ENCODE assay signal across 8 cellular contexts in genomic region chr15:80988148-80988796, GRCh38. TPM values are rescaled to one million over a fixed set of nuclear protein-coding genes. Genes with fewer than 3 reads are reported as not detected.
DNase-seq lines count a peak whose midpoint lies in the region; ATAC-seq and TF ChIP-seq lines count a peak whose summit lies in the region.

No MANE protein-coding gene starts in this region.

- H3K4me2 ChIP-seq in PC-9 = peak overlapping the region; percentile 89

- H3K9me3 ChIP-seq in Caco-2 (no peaks in the 10 kb centered on the region), PC-9 (ENCODE audit: insufficient read depth, low read depth) (no peaks in the 10 kb centered on the region)

- H3K4me3 ChIP-seq in Caco-2 (ENCODE audit: low read depth, low read length) = peak overlapping the region; percentile 94
- H3K4me3 ChIP-seq in PC-9 = peak overlapping the region; percentile 87
- peak overlapping the region; percentile 93 for H3K4me3 ChIP-seq in epithelial cell of proximal tubule (ENCODE audit: low read depth, low read length)

- no peak overlapping the region for H2AFZ ChIP-seq in PC-9

- DNase-seq in Caco-2 (no peak), PC-9 (no peak), epithelial cell of proximal tubule (ENCODE audit: low read depth) (no peak), osteocyte (ENCODE audit: extremely low spot score, unreplicated experiment) (no peak), NCI-H748 (lab: John Stamatoyannopoulos, UW; ENCODE audit: unreplicated experiment) (no peak)
- DNase-seq in stimulated activated CD8-positive, alpha-beta memory T cell treated with anti-CD3 and anti-CD28 coated beads, Interleukin-4, amount 100 ng/mL, for 48 hours = no peak

- H3K36me3 Mint-ChIP-seq in Caco-2 (ENCODE audit: insufficient read depth, unreplicated experiment) (peaks cover 5% of the 10 kb centered on the region), osteocyte (ENCODE audit: unreplicated experiment) (peaks cover 2% of the 10 kb centered on the region)

- TF ChIP-seq CTCF in Caco-2 (IDR thresholded peaks at IDR 0.05; ENCODE audit: insufficient read depth in 1 of 2, low read depth in 1 of 2, low read length in 1 of 2, severe bottlenecking in 1 of 2, unreplicated experiment in 1 of 2) = no peak
- TF ChIP-seq CTCF in PC-9 (conservative IDR thresholded peaks at IDR 0.05) = no peak
- no peak for TF ChIP-seq CTCF in epithelial cell of proximal tubule (conservative IDR thresholded peaks at IDR 0.05; ENCODE audit: low read depth, low read length)
- TF ChIP-seq CTCF in osteocyte (IDR thresholded peaks at IDR 0.05) = no peak

- POLR2A ChIA-PET in Caco-2 (lab: Charles Lee) = no interaction called here
- POLR2A ChIA-PET in PC-9 (lab: Charles Lee; ENCODE audit: unreplicated experiment) = interaction anchor here (0.5 to 0.6 kb wide), 3 partner anchors 13 to 411 kb away, joined by 4 to 20 read pairs (median 5); no protein-coding TSS in a partner anchor

- H3K27ac Mint-ChIP-seq in Caco-2 (ENCODE audit: unreplicated experiment) = no peak overlapping the region
- H3K27ac Mint-ChIP-seq in osteocyte (ENCODE audit: unreplicated experiment) = peak overlapping the region; percentile 98

- peak overlapping the region; percentile 94 for H3K4me3 Mint-ChIP-seq in Caco-2 (ENCODE audit: unreplicated experiment)
- peak overlapping the region; percentile 94 for H3K4me3 Mint-ChIP-seq in osteocyte (ENCODE audit: unreplicated experiment)

- peaks cover 17% of the 10 kb centered on the region for H3K4me1 Mint-ChIP-seq in Caco-2 (ENCODE audit: low read depth, unreplicated experiment)
- H3K4me1 Mint-ChIP-seq in osteocyte (ENCODE audit: unreplicated experiment) = peaks cover 59% of the 10 kb centered on the region

- no peaks in the 10 kb centered on the region; the same call in 1 of the 2 replicates for H3K9me2 ChIP-seq in PC-9 (ENCODE audit: insufficient read depth)

- H3K27me3 ChIP-seq in Caco-2 (replicated peaks; ENCODE audit: control insufficient read depth, insufficient read depth, low read length) = no peaks in the 10 kb centered on the region
- H3K27me3 ChIP-seq in PC-9 (ENCODE audit: insufficient read depth, low read depth) = no peaks in the 10 kb centered on the region

- CTCF ChIA-PET in Caco-2 (lab: Charles Lee) (interaction anchor here (1.1 kb wide), 1 partner anchor 36 kb away, joined by 3 read pairs; no protein-coding TSS in a partner anchor), PC-9 (lab: Charles Lee) (no interaction called here)

- H3K27me3 Mint-ChIP-seq in Caco-2 (ENCODE audit: insufficient read depth, unreplicated experiment) = no peaks in the 10 kb centered on the region
- no peaks in the 10 kb centered on the region for H3K27me3 Mint-ChIP-seq in osteocyte (ENCODE audit: unreplicated experiment)

- H3K79me2 ChIP-seq in PC-9 (ENCODE audit: low read depth) = peaks cover 59% of the 10 kb centered on the region

- ATAC-seq in GM21717 (IDR thresholded peaks at IDR 0.05; ENCODE audit: unreplicated experiment) (no peak), HG02970 (IDR thresholded peaks at IDR 0.05; ENCODE audit: low FRiP score, unreplicated experiment) (no peak)

- H4K20me1 ChIP-seq in PC-9 (ENCODE audit: insufficient read depth) = peaks cover 5% of the 10 kb centered on the region; the same call in 1 of the 2 replicates

- BruUV-seq in Caco-2 (replicated peaks; lab: Mats Ljungman, UMichigan) = TSS peak; percentile 65
- BruUV-seq in PC-9 (replicated peaks; lab: Mats Ljungman, UMichigan) = TSS peak; percentile 59

- no peak overlapping the region for H3K27ac ChIP-seq in PC-9

- intact Hi-C loops in Caco-2 (cut with micrococcal nuclease; ENCODE audit: unreplicated experiment) (no loop called here), PC-9 (cut with micrococcal nuclease; ENCODE audit: unreplicated experiment) (no loop called here)

- peaks cover 11% of the 10 kb centered on the region; the same call in 1 of the 2 replicates for H3F3A ChIP-seq in PC-9 (ENCODE audit: insufficient read depth, low read depth)

- H3K36me3 ChIP-seq in Caco-2 (ENCODE audit: control insufficient read depth, insufficient read depth, low read length) (no peaks in the 10 kb centered on the region), PC-9 (ENCODE audit: low read depth) (no peaks in the 10 kb centered on the region)

- H3K9me3 Mint-ChIP-seq in Caco-2 (ENCODE audit: unreplicated experiment) (no peaks in the 10 kb centered on the region), osteocyte (ENCODE audit: unreplicated experiment) (no peaks in the 10 kb centered on the region)

- H3K4me1 ChIP-seq in Caco-2 (peaks cover 16% of the 10 kb centered on the region), PC-9 (replicated peaks; ENCODE audit: insufficient read depth) (peaks cover 24% of the 10 kb centered on the region)

RNA-seq across cellular contexts. Expression of gene MESD, which starts 1.3 kb away (rescaled TPM):
- total RNA-seq in Caco-2 (2022) = 29.2 and 30.3 TPM in 2 replicates
- total RNA-seq in PC-9 (2021) = 21.9 and 22.8 TPM in 2 replicates
- 22.7 and 27.0 TPM in 2 replicates for total RNA-seq in epithelial cell of proximal tubule
- 25.3 and 26.3 TPM in 2 replicates for total RNA-seq in osteocyte

RNA-seq across cellular contexts. Expression of gene TLNRD1, which starts 12.5 kb away (rescaled TPM):
- 13.7 and 13.8 TPM in 2 replicates for total RNA-seq in Caco-2 (2022)
- total RNA-seq in PC-9 (2021) = 14.9 and 18.2 TPM in 2 replicates
- 44.3 and 45.4 TPM in 2 replicates for total RNA-seq in epithelial cell of proximal tubule
- 10.6 and 11.5 TPM in 2 replicates for total RNA-seq in osteocyte
